Comparison of ENCODE assay signal across 8 cellular contexts in genomic region chr7:10412426-10413019, GRCh38.
A peak's percentile ranks its signal among the peaks of the same experiment; 100 is the strongest.
DNase-seq lines count a peak whose midpoint lies in the region; FAIRE-seq and TF ChIP-seq lines count a peak whose summit lies in the region.

No MANE protein-coding gene starts in this region.

- TF ChIP-seq CTCF in LNCaP clone FGC (IDR thresholded peaks at IDR 0.05; ENCODE audit: control insufficient read depth, extremely low read depth, insufficient read depth) = peak; percentile 70
- peak; percentile 56 for TF ChIP-seq CTCF in fibroblast of pulmonary artery (IDR thresholded peaks at IDR 0.05; ENCODE audit: low read length, missing control alignments)
- peak; percentile 66 for TF ChIP-seq CTCF in retinal pigment epithelial cell (conservative IDR thresholded peaks at IDR 0.05; ENCODE audit: low read depth, low read length)

- peak; percentile 17 for DNase-seq in stimulated activated CD4-positive, alpha-beta T cell treated with anti-CD3 and anti-CD28 coated beads, Interleukin-15, amount 100 ng/mL, for 24 hours
- DNase-seq in stimulated activated CD4-positive, alpha-beta T cell treated with anti-CD3 and anti-CD28 coated beads, Interleukin-4, amount 100 ng/mL, for 4 hours = no peak
- DNase-seq in H54 (ENCODE audit: insufficient read length, low spot score) (peak; percentile 2), LNCaP clone FGC (ENCODE audit: low read depth) (peak; percentile 8), SKM-1 (lab: John Stamatoyannopoulos, UW; ENCODE audit: unreplicated experiment) (peak; percentile 16), fibroblast of pulmonary artery (ENCODE audit: low read depth) (peak; percentile 46), retinal pigment epithelial cell (ENCODE audit: low read depth) (peak; percentile 7), NCI-H1930 (lab: John Stamatoyannopoulos, UW) (no peak)

- TF ChIP-seq POLR2A in H54 (IDR thresholded peaks at IDR 0.05; ENCODE audit: low read depth, low read length) = no peak

- peak; percentile 96 for FAIRE-seq in H54 (lab: Jason Lieb, UNC)

- H3K4me3 ChIP-seq in LNCaP clone FGC (ENCODE audit: low read depth, low read length) (no peak overlapping the region), fibroblast of pulmonary artery (replicated peaks; ENCODE audit: low read depth, low read length) (no peak overlapping the region), retinal pigment epithelial cell (ENCODE audit: low read length) (no peak overlapping the region)

Comparison
In these comparisons a context has a peak if more than half of its experiments do, and no peak if none do; other contexts are left out.
1. DNase-seq: peak in stimulated activated CD4-positive, alpha-beta T cell treated with anti-CD3 and anti-CD28 coated beads, Interleukin-15, amount 100 ng/mL, for 24 hours (single experiment), H54 (single experiment), LNCaP clone FGC (single experiment), SKM-1 (single experiment), fibroblast of pulmonary artery (single experiment) and retinal pigment epithelial cell (single experiment); none in stimulated activated CD4-positive, alpha-beta T cell treated with anti-CD3 and anti-CD28 coated beads, Interleukin-4, amount 100 ng/mL, for 4 hours (0 of 2) and NCI-H1930 (0 of 2).
2. Peak in every context shown above with its lines, with median percentiles within 50 percentile points of each other: CTCF ChIP-seq.